In genomic region chr3:170699158-170700053, GRCh38 we compare ENCODE assay signal across 1 cellular context.
A peak's percentile ranks its signal among the peaks of the same experiment; 100 is the strongest.
TF ChIP-seq lines count a peak whose summit lies in the region.

No MANE protein-coding gene starts in this region.

TF ChIP-seq in K562, 482 proteins besides CTCF, POLR2A, EP300 and RAD21 (continued from another document and continues in another):
- TF ChIP-seq TFAP4 (CRISPR knock-in tag; IDR thresholded peaks at IDR 0.05; ENCODE audit: borderline replicate concordance) (no peak; the same call in 1 of the 2 replicates), NFIX (CRISPR knock-in tag; IDR thresholded peaks at IDR 0.05; ENCODE audit: low read depth) (no peak), HNRNPLL (IDR thresholded peaks at IDR 0.05; ENCODE audit: low read depth, low read length, poor library complexity, severe bottlenecking) (no peak), ZNF408 (CRISPR knock-in tag; IDR thresholded peaks at IDR 0.05; ENCODE audit: low read depth) (no peak), THAP7 (CRISPR knock-in tag; IDR thresholded peaks at IDR 0.05) (peak; percentile 86), MITF (IDR thresholded peaks at IDR 0.05) (peak; percentile 83), GTF3C2 (IDR thresholded peaks at IDR 0.05; ENCODE audit: borderline replicate concordance, extremely low read depth, insufficient read length) (no peak), ZNF644 (tag; IDR thresholded peaks at IDR 0.05; ENCODE audit: low read depth) (peak; percentile 72), POU5F1 (IDR thresholded peaks at IDR 0.05; ENCODE audit: borderline replicate concordance, low read depth, low read length, partially characterized antibody) (no peak), CEBPB (tag; IDR thresholded peaks at IDR 0.05) (peak; percentile 93), ID3 (CRISPR knock-in tag; IDR thresholded peaks at IDR 0.05) (no peak), ID3 (tag; IDR thresholded peaks at IDR 0.05) (0 out of 2 replicates have a peak, but pooled peaks have one; percentile 31), ZNF354B (CRISPR knock-in tag; IDR thresholded peaks at IDR 0.05) (no peak), CBFA2T2 (conservative IDR thresholded peaks at IDR 0.05) (0 out of 2 replicates have a peak, but pooled peaks have one; percentile 11), STAT5B (CRISPR knock-in tag; IDR thresholded peaks at IDR 0.05) (no peak), ZNF395 (CRISPR knock-in tag; IDR thresholded peaks at IDR 0.05) (peak; percentile 86), HIVEP1 (CRISPR knock-in tag; IDR thresholded peaks at IDR 0.05) (no peak), KDM4B (IDR thresholded peaks at IDR 0.05; ENCODE audit: borderline replicate concordance in 2 of 2, low read depth in 1 of 2) (no peak), ZHX1 (conservative IDR thresholded peaks at IDR 0.05; ENCODE audit: low read length) (no peak), TCF7L2 (IDR thresholded peaks at IDR 0.05; ENCODE audit: low read depth, low read length) (no peak), RFX1 (IDR thresholded peaks at IDR 0.05) (no peak), SIX5 (IDR thresholded peaks at IDR 0.05; ENCODE audit: borderline replicate concordance in 1 of 2, insufficient read depth in 1 of 2, low read depth in 1 of 2, low read length in 2 of 2) (no peak), ATF3 (IDR thresholded peaks at IDR 0.05) (peak; percentile 93), ATF3 (CRISPR knock-in tag; conservative IDR thresholded peaks at IDR 0.05) (no peak), ZNF121 (CRISPR knock-in tag; conservative IDR thresholded peaks at IDR 0.05) (no peak), MYC (IDR thresholded peaks at IDR 0.05; ENCODE audit: low read depth, low read length) (no peak), MYC (CRISPR knock-in tag; IDR thresholded peaks at IDR 0.05; ENCODE audit: borderline replicate concordance, low read depth) (0 out of 2 replicates have a peak, but pooled peaks have one; percentile 13), ZMIZ1 (IDR thresholded peaks at IDR 0.05; ENCODE audit: low read depth in 2 of 2, low read length in 2 of 2) (no peak), TSHZ1 (CRISPR knock-in tag; IDR thresholded peaks at IDR 0.05) (peak; percentile 48; the same call in 1 of the 2 replicates), THAP12 (CRISPR knock-in tag; IDR thresholded peaks at IDR 0.05) (no peak), C11orf30 (IDR thresholded peaks at IDR 0.05; ENCODE audit: low read depth) (no peak), RFX7 (CRISPR knock-in tag; IDR thresholded peaks at IDR 0.05) (no peak), HMG20B (CRISPR knock-in tag; IDR thresholded peaks at IDR 0.05) (no peak)
